30 cellular contexts compared by ENCODE assay signal in the genomic region with DNA sequence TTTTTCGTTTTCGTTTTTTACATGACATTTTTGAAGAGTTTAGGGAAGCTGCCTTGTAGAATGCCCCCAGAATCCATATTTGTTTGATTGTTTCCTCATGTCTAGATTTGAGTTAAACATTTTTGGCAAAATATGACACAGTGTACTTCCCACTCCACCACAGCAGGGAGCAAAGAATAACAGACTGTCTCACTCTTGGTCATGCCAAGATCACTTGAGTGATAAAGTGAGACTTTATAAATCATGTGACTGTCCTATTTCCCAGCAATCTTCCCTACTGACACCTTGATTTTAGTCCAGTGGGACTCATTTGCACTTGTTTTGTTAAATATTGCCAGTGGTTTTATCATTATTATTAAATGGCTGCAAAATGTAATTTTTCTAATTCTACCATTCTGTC. TPM values are rescaled to one million over a fixed set of nuclear protein-coding genes. Genes with fewer than 3 reads are reported as not detected.
DNase-seq lines count a peak whose midpoint lies in the region; ATAC-seq and TF ChIP-seq lines count a peak whose summit lies in the region.
"Had no signal": no experiment of that assay in that cellular context is flagged by ENCODE, and none has a peak within 500 bp of the region (broad histone marks: within the 10 kb centered on the region; RNA-seq: fewer than 3 reads in every experiment).

No MANE protein-coding gene starts in this region.

- peaks cover 22% of the 10 kb centered on the region; the same call in 1 of the 2 replicates for H3K27me3 ChIP-seq in GM23248 (replicated peaks; ENCODE audit: insufficient read depth)
- no peaks in the 10 kb centered on the region for H3K27me3 ChIP-seq in endodermal cell (ENCODE audit: control insufficient read depth, insufficient read depth, low read length, poor library complexity, severe bottlenecking)
- H3K27me3 ChIP-seq in smooth muscle cell (ENCODE audit: low read depth) = no peaks in the 10 kb centered on the region
- no peaks in the 10 kb centered on the region for H3K27me3 ChIP-seq in colonic mucosa
- H3K27me3 ChIP-seq: esophagus muscularis mucosa, gastroesophageal sphincter, Peyer's patch, SJCRH30, thyroid gland, vagina had no signal

- H3K27me3 Mint-ChIP-seq in endodermal cell (ENCODE audit: insufficient read depth) = peaks cover 9% of the 10 kb centered on the region
- H3K27me3 Mint-ChIP-seq: activated B cell treated with CpG ODN at 0.5 μM for 24 hours; stimulated activated naive CD8-positive, alpha-beta T cell treated with anti-CD3 and anti-CD28 coated beads, Interleukin-15, Interleukin-2, amounts not matched to agents 100 ng/mL and 50 ng/mL, for 24 hours had no signal

- DNase-seq in GM23248 (peak; percentile 29), NCI-H446 treated with DMSO at 0.1 percent for 48 hours (lab: John Stamatoyannopoulos, UW) (peak; percentile 31), endodermal cell (peak; percentile 4), smooth muscle cell (lab: John Stamatoyannopoulos, UW; ENCODE audit: unreplicated experiment) (no peak), colonic mucosa (no peak), SIG-M5 treated with dmso at 0.1 percent for 504 hours (lab: John Stamatoyannopoulos, UW; ENCODE audit: unreplicated experiment) (no peak), HT-29 (ENCODE audit: low spot score) (no peak)
- DNase-seq: activated B cell treated with CpG ODN at 0.5 μM for 24 hours; activated CD4-positive, alpha-beta T cell treated with anti-CD3 and anti-CD28 coated beads, Interleukin-2, amount 50 U/mL, for 1 hour; activated naive CD4-positive, alpha-beta T cell; activated T-cell treated with anti-CD3 and anti-CD28 coated beads, Interleukin-2, amount 50 U/mL, for 4 hours; cortex of kidney; hippocampal formation; immature natural killer cell; Karpas-422; left colon; NCI-H1092; NCI-H187 treated with DMSO at 0.1 percent for 48 hours; NCI-H526 treated with DMSO at 0.1 percent for 48 hours; Peyer's patch; SJCRH30; T-helper 1 cell; thyroid gland had no signal

- intact Hi-C loops in colonic mucosa (cut with DNase I) = no loop called here

- no peaks in the 10 kb centered on the region for H3K4me1 ChIP-seq in GM23248 (ENCODE audit: insufficient read depth)
- H3K4me1 ChIP-seq in endodermal cell (ENCODE audit: control insufficient read depth, insufficient read depth, low read length) = no peaks in the 10 kb centered on the region
- H3K4me1 ChIP-seq in smooth muscle cell (ENCODE audit: low read depth) = no peaks in the 10 kb centered on the region
- H3K4me1 ChIP-seq in colonic mucosa = no peaks in the 10 kb centered on the region
- H3K4me1 ChIP-seq: HAP-1, Peyer's patch, prostate gland, SJCRH30, vagina had no signal

- TF ChIP-seq CTCF in endodermal cell (conservative IDR thresholded peaks at IDR 0.05) (no peak), smooth muscle cell (IDR thresholded peaks at IDR 0.05; ENCODE audit: borderline replicate concordance, insufficient read depth, poor library complexity, severe bottlenecking) (no peak), colonic mucosa (IDR thresholded peaks at IDR 0.05) (no peak)

- no peaks in the 10 kb centered on the region for H3K36me3 ChIP-seq in GM23248 (ENCODE audit: low read depth)
- H3K36me3 ChIP-seq in endodermal cell (ENCODE audit: control insufficient read depth, insufficient read depth, low read length) = no peaks in the 10 kb centered on the region
- no peaks in the 10 kb centered on the region for H3K36me3 ChIP-seq in smooth muscle cell (ENCODE audit: low read depth)
- H3K36me3 ChIP-seq in colonic mucosa = no peaks in the 10 kb centered on the region
- H3K36me3 ChIP-seq: esophagus muscularis mucosa, gastroesophageal sphincter, HAP-1, Peyer's patch, prostate gland, SJCRH30, thyroid gland, vagina had no signal

- no peak for ATAC-seq in GM19395 (IDR thresholded peaks at IDR 0.05; ENCODE audit: unreplicated experiment)
- ATAC-seq: activated T-cell treated with anti-CD3 and anti-CD28 coated beads, Interleukin-2, amount 50 U/mL, for 4 hours; gastroesophageal sphincter; left colon had no signal

- in situ Hi-C loops in GM23248 (cut with MboI) = no loop called here

- peaks cover 6% of the 10 kb centered on the region; the same call in 1 of the 2 replicates for H3F3A ChIP-seq in GM23248 (ENCODE audit: insufficient read depth)
- no peaks in the 10 kb centered on the region for H3F3A ChIP-seq in smooth muscle cell (ENCODE audit: low read depth)

- H3K9me3 Mint-ChIP-seq in endodermal cell = no peaks in the 10 kb centered on the region
- H3K9me3 Mint-ChIP-seq: activated B cell treated with CpG ODN at 0.5 μM for 24 hours; activated T-cell treated with anti-CD3 and anti-CD28 coated beads, Interleukin-2, amount 50 U/mL, for 4 hours; immature natural killer cell; stimulated activated naive CD8-positive, alpha-beta T cell treated with anti-CD3 and anti-CD28 coated beads, Interleukin-15, Interleukin-2, amounts not matched to agents 100 ng/mL and 50 ng/mL, for 24 hours had no signal

- H3K79me2 ChIP-seq in GM23248 (ENCODE audit: insufficient read depth) (no peaks in the 10 kb centered on the region), smooth muscle cell (ENCODE audit: low read depth) (no peaks in the 10 kb centered on the region)

- H3K9ac ChIP-seq in GM23248 = no peak overlapping the region
- H3K9ac ChIP-seq in endodermal cell (ENCODE audit: extremely low read depth, low read length, poor library complexity, severe bottlenecking) = no peak overlapping the region
- H3K9ac ChIP-seq in smooth muscle cell (ENCODE audit: low read depth) = no peak overlapping the region
- H3K9ac ChIP-seq in colonic mucosa (ENCODE audit: low read depth in 2 of 2, low read length in 2 of 2) = no peak overlapping the region

- H3K4me3 Mint-ChIP-seq in endodermal cell = no peak overlapping the region
- H3K4me3 Mint-ChIP-seq: activated B cell treated with CpG ODN at 0.5 μM for 24 hours; activated T-cell treated with anti-CD3 and anti-CD28 coated beads, Interleukin-2, amount 50 U/mL, for 4 hours; immature natural killer cell; stimulated activated naive CD8-positive, alpha-beta T cell treated with anti-CD3 and anti-CD28 coated beads, Interleukin-15, Interleukin-2, amounts not matched to agents 100 ng/mL and 50 ng/mL, for 24 hours had no signal

- H3K27ac Mint-ChIP-seq in endodermal cell = no peak overlapping the region
- H3K27ac Mint-ChIP-seq: activated B cell treated with CpG ODN at 0.5 μM for 24 hours; immature natural killer cell; stimulated activated naive CD8-positive, alpha-beta T cell treated with anti-CD3 and anti-CD28 coated beads, Interleukin-15, Interleukin-2, amounts not matched to agents 100 ng/mL and 50 ng/mL, for 24 hours had no signal

- H3K4me1 Mint-ChIP-seq in endodermal cell = no peaks in the 10 kb centered on the region

- no peak overlapping the region; the same call in 1 of the 2 replicates for H2AFZ ChIP-seq in GM23248
- H2AFZ ChIP-seq in smooth muscle cell (ENCODE audit: low read depth) = peak overlapping the region; percentile 8

- no peaks in the 10 kb centered on the region for H3K9me3 ChIP-seq in GM23248 (ENCODE audit: low read depth)
- H3K9me3 ChIP-seq in endodermal cell (ENCODE audit: control insufficient read depth, low read length) = no peaks in the 10 kb centered on the region
- no peaks in the 10 kb centered on the region for H3K9me3 ChIP-seq in smooth muscle cell (replicated peaks; ENCODE audit: low read depth)
- H3K9me3 ChIP-seq in colonic mucosa = no peaks in the 10 kb centered on the region
- H3K9me3 ChIP-seq: esophagus muscularis mucosa, gastroesophageal sphincter, HAP-1, Peyer's patch, prostate gland, SJCRH30, thyroid gland, vagina had no signal

- no peak overlapping the region for H3K27ac ChIP-seq in GM23248
- no peak overlapping the region for H3K27ac ChIP-seq in endodermal cell (ENCODE audit: low read depth, low read length)
- H3K27ac ChIP-seq in smooth muscle cell (ENCODE audit: low read depth) = no peak overlapping the region
- no peak overlapping the region for H3K27ac ChIP-seq in colonic mucosa
- H3K27ac ChIP-seq: esophagus muscularis mucosa, gastroesophageal sphincter, Peyer's patch, prostate gland, SJCRH30, vagina had no signal

- H3K4me2 ChIP-seq in GM23248 (ENCODE audit: unreplicated experiment) (no peak overlapping the region), smooth muscle cell (no peak overlapping the region)

- H4K20me1 ChIP-seq in GM23248 (ENCODE audit: insufficient read depth) (no peaks in the 10 kb centered on the region), smooth muscle cell (ENCODE audit: low read depth) (no peaks in the 10 kb centered on the region)

- no peak overlapping the region for H3K4me3 ChIP-seq in GM23248
- no peak overlapping the region for H3K4me3 ChIP-seq in endodermal cell (ENCODE audit: low read length)
- no peak overlapping the region for H3K4me3 ChIP-seq in smooth muscle cell
- no peak overlapping the region for H3K4me3 ChIP-seq in colonic mucosa
- H3K4me3 ChIP-seq: esophagus muscularis mucosa, gastroesophageal sphincter, HAP-1, Peyer's patch, prostate gland, SJCRH30, thyroid gland, vagina had no signal

- WGBS in GM23248 (ENCODE audit: low coverage in 1 of 2, low lambda C conversion rate in 2 of 2, missing lambda C conversion rate in 2 of 2), 2 experiments = 0 to 1% methylated on average over 2 of the region's 2 CpGs
- 72 to 85% methylated on average over 2 of the region's 2 CpGs for WGBS in endodermal cell (ENCODE audit: insufficient coverage in 1 of 2, insufficient read length in 1 of 2), 2 experiments
- WGBS in smooth muscle cell (ENCODE audit: low lambda C conversion rate) = 88% methylated on average over 2 of the region's 2 CpGs

- no peaks in the 10 kb centered on the region for H3K9me2 ChIP-seq in GM23248 (ENCODE audit: insufficient read depth)

- no peaks in the 10 kb centered on the region for H3K36me3 Mint-ChIP-seq in endodermal cell (ENCODE audit: low read depth)
- H3K36me3 Mint-ChIP-seq: immature natural killer cell had no signal

RNA-seq across cellular contexts. Expression of gene USP6NL, which starts 44.4 kb away (rescaled TPM):
- 7.3 and 9.2 TPM in 2 replicates for total RNA-seq in GM23248 (2014; rRNA removed; shearing (Covaris generic))
- polyA plus RNA-seq in GM23248 (2016; fragmentation: Nextera tagmentation; extraction: Ambion mirVana) = 4.4 and 4.8 TPM in 2 replicates
- 10 to 100 TPM; 20.6 to 22.9 TPM for total RNA-seq in endodermal cell
- 34.3 TPM for polyA plus RNA-seq in endodermal cell (2013, experiment 1 of 2)
- 32.4 TPM for polyA plus RNA-seq in endodermal cell (2013, experiment 2 of 2)
- total RNA-seq in smooth muscle cell = 32.8 and 34.0 TPM in 2 replicates
- 12.0 and 16.1 TPM in 2 replicates for polyA plus RNA-seq in smooth muscle cell
- total RNA-seq in colonic mucosa = 10 to 100 TPM; 13.5 to 19.3 TPM
- 16.9 and 18.6 TPM in 2 replicates for total RNA-seq in HT-29 (2014; rRNA removed; shearing (Covaris generic))

Comparison
In these comparisons a context has a peak if more than half of its experiments do, and no peak if none do; other contexts are left out.
1. DNase-seq: peak in GM23248 (single experiment), NCI-H446 treated with DMSO at 0.1 percent for 48 hours (single experiment) and endodermal cell (single experiment); none in smooth muscle cell (single experiment), colonic mucosa (single experiment), SIG-M5 treated with dmso at 0.1 percent for 504 hours (single experiment) and HT-29 (single experiment).